8 cellular contexts compared by ENCODE assay signal in the genomic region with DNA sequence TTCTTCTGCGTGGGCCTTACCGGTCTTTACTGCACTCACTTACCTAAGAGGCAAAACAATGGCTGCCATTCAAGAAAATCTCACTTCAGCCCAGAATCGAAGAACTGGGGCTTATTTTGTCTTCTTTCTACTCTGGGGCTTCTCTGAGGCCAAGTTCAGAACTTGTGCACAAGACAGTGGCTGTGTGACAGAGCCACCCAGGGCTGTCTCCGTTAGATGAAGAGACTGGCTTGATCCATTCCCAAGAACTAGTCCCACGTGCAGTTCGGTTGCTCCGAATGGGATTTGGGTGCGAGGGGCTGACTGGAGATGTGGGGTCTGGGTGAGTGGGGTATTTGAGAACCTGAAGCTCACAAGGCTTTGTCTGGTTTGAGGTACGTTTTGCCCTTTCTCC. TPM values are rescaled to one million over a fixed set of nuclear protein-coding genes. Genes with fewer than 3 reads are reported as not detected.
A peak's percentile ranks its signal among the peaks of the same experiment; 100 is the strongest.
DNase-seq lines count a peak whose midpoint lies in the region; ATAC-seq and TF ChIP-seq lines count a peak whose summit lies in the region.

No MANE protein-coding gene starts in this region.

- H3K4me1 ChIP-seq in SJCRH30, result peaks cover 6% of the 10 kb centered on the region; the same call in 1 of the 2 replicates
- peaks cover 27 to 57% (median 50%) of the 10 kb centered on the region in 4 donors for H3K4me1 ChIP-seq in esophagus muscularis mucosa

- H3K27me3 ChIP-seq in SJCRH30 (no peaks in the 10 kb centered on the region), esophagus muscularis mucosa (no peaks in the 10 kb centered on the region), neural cell (ENCODE audit: insufficient read depth, low read depth, low read length) (no peaks in the 10 kb centered on the region)

- no peak for TF ChIP-seq RAD21 in neural cell (conservative IDR thresholded peaks at IDR 0.05)

- H3K79me2 ChIP-seq in neural cell (replicated peaks; ENCODE audit: insufficient read depth, low read length), result peaks cover 31% of the 10 kb centered on the region

- no peaks in the 10 kb centered on the region for H3F3A ChIP-seq in neural cell (ENCODE audit: insufficient read depth, low read length, poor library complexity, severe bottlenecking)

- H3K4me3 ChIP-seq in SJCRH30 (peak overlapping the region; percentile 83), esophagus muscularis mucosa (peak overlapping the region; percentile 96 to 100 (median 98)), neural cell (ENCODE audit: low read length) (peak overlapping the region; percentile 79)

- TF ChIP-seq POLR2A in esophagus muscularis mucosa (IDR thresholded peaks at IDR 0.05; ENCODE audit: low read depth), result no peak

- H3K9me2 ChIP-seq in neural cell (ENCODE audit: insufficient read depth, low read length), result no peaks in the 10 kb centered on the region

- H3K9ac ChIP-seq in neural cell (ENCODE audit: low read length), result peak overlapping the region; percentile 83

- no peaks in the 10 kb centered on the region for H3K9me3 ChIP-seq in SJCRH30 (replicated peaks)
- H3K9me3 ChIP-seq in esophagus muscularis mucosa, result no peaks in the 10 kb centered on the region
- no peaks in the 10 kb centered on the region for H3K9me3 ChIP-seq in neural cell (ENCODE audit: low read length)

- H3K4me2 ChIP-seq in neural cell (ENCODE audit: low read length), result peak overlapping the region; percentile 57

- DNase-seq in NCI-H748 (lab: John Stamatoyannopoulos, UW; ENCODE audit: unreplicated experiment), result peak; percentile 56
- DNase-seq in NCI-H748 treated with DMSO at 0.1 percent for 48 hours (lab: John Stamatoyannopoulos, UW), result no peak
- no peak for DNase-seq in SJCRH30
- DNase-seq in esophagus muscularis mucosa (ENCODE audit: extremely low spot score), result no peak
- no peak for DNase-seq in central memory CD4-positive, alpha-beta T cell
- DNase-seq in SW480 (ENCODE audit: low spot score), result no peak

- WGBS in esophagus muscularis mucosa, result 7% methylated on average over 8 of the region's 9 CpGs

- ATAC-seq in GM21390 (IDR thresholded peaks at IDR 0.05; ENCODE audit: unreplicated experiment), result no peak

- no peaks in the 10 kb centered on the region for H4K20me1 ChIP-seq in neural cell (ENCODE audit: insufficient read depth)

- H2AFZ ChIP-seq in neural cell (ENCODE audit: low read depth, low read length), result peak overlapping the region; percentile 91

- H3K36me3 ChIP-seq in SJCRH30 (peaks cover 24% of the 10 kb centered on the region), esophagus muscularis mucosa (no peaks in the 10 kb centered on the region), neural cell (ENCODE audit: insufficient read depth, low read length) (no peaks in the 10 kb centered on the region)

- no peak for TF ChIP-seq EP300 in esophagus muscularis mucosa (IDR thresholded peaks at IDR 0.05)
- TF ChIP-seq EP300 in neural cell (conservative IDR thresholded peaks at IDR 0.05; ENCODE audit: poor library complexity, severe bottlenecking), result no peak

- TF ChIP-seq CTCF in esophagus muscularis mucosa (IDR thresholded peaks at IDR 0.05) (no peak), neural cell (IDR thresholded peaks at IDR 0.05; ENCODE audit: poor library complexity, severe bottlenecking) (no peak)

- H3K27ac ChIP-seq in SJCRH30 (peak overlapping the region; percentile 75; the same call in 1 of the 2 replicates), esophagus muscularis mucosa (replicated peaks in 1 of 4) (peak overlapping the region; percentile 96 to 98 (median 97)), neural cell (ENCODE audit: low read length) (peak overlapping the region; percentile 79)

- intact Hi-C loops in esophagus muscularis mucosa (cut with DNase I), result loop anchor here (1.0 to 10.0 kb wide), 4 partner anchors 30 to 387 kb away; no protein-coding TSS in a partner anchor

TF ChIP-seq in neural cell, 6 proteins besides CTCF, POLR2A, EP300 and RAD21:
- TF ChIP-seq, protein P1, sequence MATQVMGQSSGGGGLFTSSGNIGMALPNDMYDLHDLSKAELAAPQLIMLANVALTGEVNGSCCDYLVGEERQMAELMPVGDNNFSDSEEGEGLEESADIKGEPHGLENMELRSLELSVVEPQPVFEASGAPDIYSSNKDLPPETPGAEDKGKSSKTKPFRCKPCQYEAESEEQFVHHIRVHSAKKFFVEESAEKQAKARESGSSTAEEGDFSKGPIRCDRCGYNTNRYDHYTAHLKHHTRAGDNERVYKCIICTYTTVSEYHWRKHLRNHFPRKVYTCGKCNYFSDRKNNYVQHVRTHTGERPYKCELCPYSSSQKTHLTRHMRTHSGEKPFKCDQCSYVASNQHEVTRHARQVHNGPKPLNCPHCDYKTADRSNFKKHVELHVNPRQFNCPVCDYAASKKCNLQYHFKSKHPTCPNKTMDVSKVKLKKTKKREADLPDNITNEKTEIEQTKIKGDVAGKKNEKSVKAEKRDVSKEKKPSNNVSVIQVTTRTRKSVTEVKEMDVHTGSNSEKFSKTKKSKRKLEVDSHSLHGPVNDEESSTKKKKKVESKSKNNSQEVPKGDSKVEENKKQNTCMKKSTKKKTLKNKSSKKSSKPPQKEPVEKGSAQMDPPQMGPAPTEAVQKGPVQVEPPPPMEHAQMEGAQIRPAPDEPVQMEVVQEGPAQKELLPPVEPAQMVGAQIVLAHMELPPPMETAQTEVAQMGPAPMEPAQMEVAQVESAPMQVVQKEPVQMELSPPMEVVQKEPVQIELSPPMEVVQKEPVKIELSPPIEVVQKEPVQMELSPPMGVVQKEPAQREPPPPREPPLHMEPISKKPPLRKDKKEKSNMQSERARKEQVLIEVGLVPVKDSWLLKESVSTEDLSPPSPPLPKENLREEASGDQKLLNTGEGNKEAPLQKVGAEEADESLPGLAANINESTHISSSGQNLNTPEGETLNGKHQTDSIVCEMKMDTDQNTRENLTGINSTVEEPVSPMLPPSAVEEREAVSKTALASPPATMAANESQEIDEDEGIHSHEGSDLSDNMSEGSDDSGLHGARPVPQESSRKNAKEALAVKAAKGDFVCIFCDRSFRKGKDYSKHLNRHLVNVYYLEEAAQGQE (IDR thresholded peaks at IDR 0.05; ENCODE audit: borderline replicate concordance), result no peak

RNA-seq across cellular contexts. Expression of gene TCF12, which starts 0.8 kb away (rescaled TPM):
- 162 and 173 TPM in 2 replicates for total RNA-seq in SJCRH30 (2014; rRNA removed; shearing (Covaris generic))
- 100 to 1,000 TPM; 108 to 177 (median 148) TPM for total RNA-seq in esophagus muscularis mucosa
- polyA plus RNA-seq in neural cell, result 46.1 and 52.7 TPM in 2 replicates
- polyA minus RNA-seq in neural cell, result 143 and 173 TPM in 2 replicates
